Comparison of ENCODE assay signal across 22 cellular contexts in genomic region chr22:47539374-47539773, GRCh38.
"Had no signal": no experiment of that assay in that cellular context is flagged by ENCODE, and none has a peak within 500 bp of the region (broad histone marks: within the 10 kb centered on the region; RNA-seq: fewer than 3 reads in every experiment).

No MANE protein-coding gene starts in this region.

- H3K4me1 ChIP-seq: colonic mucosa, foreskin keratinocyte, left lung had no signal

- DNase-seq: colonic mucosa; cortex of kidney; effector CD8-positive, alpha-beta T cell; effector memory CD8-positive, alpha-beta T cell; endodermal cell; erythroblast; foreskin keratinocyte; heart left ventricle; hypothalamus; left cardiac atrium; left lung; left ventricle myocardium superior; lower lobe of right lung; mammary epithelial cell; mesendoderm; midbrain had no signal

- H3K27me3 ChIP-seq: colonic mucosa, foreskin keratinocyte, gastroesophageal sphincter, heart left ventricle, hepatocyte, left lung had no signal

- H3K9me3 ChIP-seq: colonic mucosa, left lung, lower lobe of right lung had no signal

- H3K36me3 Mint-ChIP-seq: memory B cell had no signal

- ATAC-seq: effector memory CD8-positive, alpha-beta T cell; esophagus mucosa; foreskin keratinocyte; gastroesophageal sphincter; left cardiac atrium; left lung; left ventricle myocardium superior; lower lobe of right lung had no signal

- H3K4me3 ChIP-seq: colonic mucosa, gastroesophageal sphincter, heart left ventricle, hepatocyte, left lung, lower lobe of right lung had no signal

- H3K9me3 Mint-ChIP-seq: effector memory CD8-positive, alpha-beta T cell had no signal

- H3K27ac ChIP-seq: colonic mucosa, epithelial cell of prostate, foreskin keratinocyte, gastroesophageal sphincter, heart left ventricle, hepatocyte, left lung, lower lobe of right lung had no signal

- H3K36me3 ChIP-seq: colonic mucosa, gastroesophageal sphincter, heart left ventricle, left lung, lower lobe of right lung had no signal

- H3K4me3 Mint-ChIP-seq: dendritic cell treated with granulocyte-macrophage colony-stimulating factor and Interleukin-4, amounts not matched to agents 40 ng/mL and 50 ng/mL, for 4 days; effector memory CD8-positive, alpha-beta T cell; endodermal cell; memory B cell had no signal

- H3K4me1 Mint-ChIP-seq: endodermal cell, memory B cell had no signal

- H3K27me3 Mint-ChIP-seq: dendritic cell treated with granulocyte-macrophage colony-stimulating factor and Interleukin-4, amounts not matched to agents 40 ng/mL and 50 ng/mL, for 4 days had no signal

- H3K27ac Mint-ChIP-seq: dendritic cell treated with granulocyte-macrophage colony-stimulating factor and Interleukin-4, amounts not matched to agents 40 ng/mL and 50 ng/mL, for 4 days; effector memory CD8-positive, alpha-beta T cell; endodermal cell; memory B cell had no signal
